1 cellular context compared by ENCODE assay signal in the genomic region with DNA sequence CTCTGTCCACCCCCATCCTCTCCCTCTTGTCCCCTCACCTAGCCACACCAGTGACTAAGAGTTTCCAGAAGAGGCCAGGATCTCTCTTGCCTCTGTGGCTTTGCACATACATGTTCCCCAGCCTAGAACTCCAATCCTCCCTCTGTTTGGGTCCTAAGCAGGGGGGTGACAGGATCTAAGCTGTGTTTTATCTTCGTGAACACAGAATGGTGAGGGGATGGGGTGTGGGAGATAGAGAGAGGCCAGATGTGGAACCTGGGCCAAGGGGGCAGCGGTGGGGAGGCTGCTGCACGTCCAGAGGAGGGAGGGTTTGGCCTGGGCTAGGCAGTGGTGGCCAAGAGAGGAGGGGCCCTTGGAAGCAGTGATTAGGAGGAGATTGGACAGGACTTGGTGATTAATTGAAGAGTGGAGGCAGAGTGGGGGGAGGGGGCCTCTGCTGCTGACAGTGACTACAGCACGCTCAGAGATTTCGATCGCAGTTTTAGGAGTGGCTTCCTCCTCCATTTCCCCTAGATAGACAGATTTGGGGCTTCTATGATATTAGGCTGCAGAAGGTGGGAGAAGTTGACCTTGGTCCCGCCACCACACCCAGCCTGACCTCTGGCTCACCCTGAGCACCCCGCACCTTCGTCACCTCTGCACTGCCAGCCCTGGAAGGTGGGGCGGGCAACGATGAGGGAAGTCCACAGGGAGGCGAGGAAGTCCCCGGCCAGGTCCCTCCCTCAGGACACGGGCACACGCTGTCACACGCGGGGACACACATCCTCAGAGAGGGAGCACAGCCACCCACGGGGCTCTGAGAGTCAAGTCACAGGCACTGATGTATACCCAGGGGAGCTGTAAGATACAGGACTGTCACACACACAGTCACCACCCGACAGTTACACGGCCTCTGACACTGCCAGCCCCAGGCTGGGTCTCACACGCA.
TF ChIP-seq lines count a peak whose summit lies in the region.

No MANE protein-coding gene starts in this region.

TF ChIP-seq in IMR-90, 13 proteins besides CTCF, POLR2A, EP300 and RAD21 (continued from another document):
- no peak for TF ChIP-seq MAZ (IDR thresholded peaks at IDR 0.05; ENCODE audit: borderline replicate concordance, low read depth, low read length)
- no peak for TF ChIP-seq RCOR1 (IDR thresholded peaks at IDR 0.05; ENCODE audit: insufficient replicate concordance, low read length)
- no peak for TF ChIP-seq BHLHE40 (IDR thresholded peaks at IDR 0.05; ENCODE audit: low read depth, low read length)
- no peak for TF ChIP-seq FOS (IDR thresholded peaks at IDR 0.05; ENCODE audit: low read depth, low read length)
- no peak for TF ChIP-seq MAFK (IDR thresholded peaks at IDR 0.05; ENCODE audit: low read depth, low read length)
- TF ChIP-seq SMC3 (IDR thresholded peaks at IDR 0.05; ENCODE audit: low read depth, low read length) = no peak
- TF ChIP-seq NFE2L2 (IDR thresholded peaks at IDR 0.05; ENCODE audit: low read depth, low read length) = no peak
- no peak for TF ChIP-seq RFX5 (IDR thresholded peaks at IDR 0.05; ENCODE audit: low read depth, low read length)
- no peak for TF ChIP-seq ELK1 (IDR thresholded peaks at IDR 0.05; ENCODE audit: borderline replicate concordance, low read depth, low read length)
- no peak for TF ChIP-seq CEBPB (IDR thresholded peaks at IDR 0.05; ENCODE audit: low read depth, low read length)
- TF ChIP-seq MXI1 (IDR thresholded peaks at IDR 0.05; ENCODE audit: borderline replicate concordance, low read depth, low read length) = no peak
- no peak for TF ChIP-seq CHD1 (IDR thresholded peaks at IDR 0.05; ENCODE audit: low read depth, low read length)
